In genomic region chr9:127162046-127162445, GRCh38 we compare ENCODE assay signal across 1 cellular context.
TF ChIP-seq lines count a peak whose summit lies in the region.

No MANE protein-coding gene starts in this region.

TF ChIP-seq in IMR-90, 13 proteins besides CTCF, POLR2A, EP300 and RAD21:
- TF ChIP-seq BHLHE40 (IDR thresholded peaks at IDR 0.05; ENCODE audit: low read depth, low read length) (no peak), MXI1 (IDR thresholded peaks at IDR 0.05; ENCODE audit: borderline replicate concordance, low read depth, low read length) (no peak), RCOR1 (IDR thresholded peaks at IDR 0.05; ENCODE audit: insufficient replicate concordance, low read length) (no peak), CEBPB (IDR thresholded peaks at IDR 0.05; ENCODE audit: low read depth, low read length) (no peak), CHD1 (IDR thresholded peaks at IDR 0.05; ENCODE audit: low read depth, low read length) (no peak), FOS (IDR thresholded peaks at IDR 0.05; ENCODE audit: low read depth, low read length) (no peak), MAZ (IDR thresholded peaks at IDR 0.05; ENCODE audit: borderline replicate concordance, low read depth, low read length) (no peak), RFX5 (IDR thresholded peaks at IDR 0.05; ENCODE audit: low read depth, low read length) (no peak), SMC3 (IDR thresholded peaks at IDR 0.05; ENCODE audit: low read depth, low read length) (no peak), NFE2L2 (IDR thresholded peaks at IDR 0.05; ENCODE audit: low read depth, low read length) (no peak)
- TF ChIP-seq, protein P1, sequence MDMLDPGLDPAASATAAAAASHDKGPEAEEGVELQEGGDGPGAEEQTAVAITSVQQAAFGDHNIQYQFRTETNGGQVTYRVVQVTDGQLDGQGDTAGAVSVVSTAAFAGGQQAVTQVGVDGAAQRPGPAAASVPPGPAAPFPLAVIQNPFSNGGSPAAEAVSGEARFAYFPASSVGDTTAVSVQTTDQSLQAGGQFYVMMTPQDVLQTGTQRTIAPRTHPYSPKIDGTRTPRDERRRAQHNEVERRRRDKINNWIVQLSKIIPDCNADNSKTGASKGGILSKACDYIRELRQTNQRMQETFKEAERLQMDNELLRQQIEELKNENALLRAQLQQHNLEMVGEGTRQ (IDR thresholded peaks at IDR 0.05; ENCODE audit: low read depth, low read length) = no peak
- TF ChIP-seq, protein P2, sequence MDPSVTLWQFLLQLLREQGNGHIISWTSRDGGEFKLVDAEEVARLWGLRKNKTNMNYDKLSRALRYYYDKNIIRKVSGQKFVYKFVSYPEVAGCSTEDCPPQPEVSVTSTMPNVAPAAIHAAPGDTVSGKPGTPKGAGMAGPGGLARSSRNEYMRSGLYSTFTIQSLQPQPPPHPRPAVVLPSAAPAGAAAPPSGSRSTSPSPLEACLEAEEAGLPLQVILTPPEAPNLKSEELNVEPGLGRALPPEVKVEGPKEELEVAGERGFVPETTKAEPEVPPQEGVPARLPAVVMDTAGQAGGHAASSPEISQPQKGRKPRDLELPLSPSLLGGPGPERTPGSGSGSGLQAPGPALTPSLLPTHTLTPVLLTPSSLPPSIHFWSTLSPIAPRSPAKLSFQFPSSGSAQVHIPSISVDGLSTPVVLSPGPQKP (IDR thresholded peaks at IDR 0.05; ENCODE audit: borderline replicate concordance, low read depth, low read length) = no peak
TF ChIP-seq in IMR-90: peak in this region for 0.
